22 cellular contexts compared by ENCODE assay signal in genomic region chr17:21113706-21114105, GRCh38. TPM values are rescaled to one million over a fixed set of nuclear protein-coding genes. Genes with fewer than 3 reads are reported as not detected.
DNase-seq lines count a peak whose midpoint lies in the region; ATAC-seq, FAIRE-seq and TF ChIP-seq lines count a peak whose summit lies in the region.
"Had no signal": no experiment of that assay in that cellular context is flagged by ENCODE, and none has a peak within 500 bp of the region (broad histone marks: within the 10 kb centered on the region; RNA-seq: fewer than 3 reads in every experiment).

No MANE protein-coding gene starts in this region.

- no peak overlapping the region for H3K27ac ChIP-seq in K562 (ENCODE audit: extremely low read depth, low read depth, low read length)
- H3K27ac ChIP-seq: PC-9, SJSA1 had no signal

- POLR2A ChIA-PET in K562 (lab: Yijun Ruan, JAX) = no interaction called here

- CTCF ChIA-PET in K562 (lab: Yijun Ruan, JAX; ENCODE audit: low intra/inter-chr PET ratio) = no interaction called here

- H3K9ac ChIP-seq in K562 (ENCODE audit: insufficient read depth in 1 of 2, low read depth in 2 of 2, low read length in 2 of 2) = no peak overlapping the region

- no peak for TF ChIP-seq POLR2A in K562 (conservative IDR thresholded peaks at IDR 0.05)

- H3K4me1 ChIP-seq in K562 (replicated peaks in 1 of 2; ENCODE audit: control insufficient read depth in 2 of 2, insufficient read depth in 2 of 2, low read length in 2 of 2) = peaks cover 0 to under 1% of the 10 kb centered on the region in 2 experiments; a peak in 1 of 5 replicates
- H3K4me1 ChIP-seq: Caco-2, SJSA1 had no signal

- no peaks in the 10 kb centered on the region for H3K9me1 ChIP-seq in K562 (ENCODE audit: control insufficient read depth, insufficient read depth, low read length)

- ATAC-seq in K562 = no peak
- no peak for ATAC-seq in HG03565 (IDR thresholded peaks at IDR 0.05; ENCODE audit: unreplicated experiment)
- ATAC-seq in GM21526 (IDR thresholded peaks at IDR 0.05; ENCODE audit: low FRiP score, unreplicated experiment) = no peak

- no peaks in the 10 kb centered on the region for H4K20me1 ChIP-seq in K562 (replicated peaks; ENCODE audit: control insufficient read depth, insufficient read depth, low read length)

- intact Hi-C loops in K562 (cut with micrococcal nuclease) = no loop called here

- TF ChIP-seq RAD21 in K562 (CRISPR knock-in tag; conservative IDR thresholded peaks at IDR 0.05 in 1 of 2, IDR thresholded peaks at IDR 0.05 in 1 of 2) = no peak

- TF ChIP-seq EP300 in K562 (IDR thresholded peaks at IDR 0.05; ENCODE audit: low read length) = no peak

- BruUV-seq in K562 (replicated peaks; lab: Mats Ljungman, UMichigan) = no TSS peak

- DNase-seq in SKM-1 treated with dmso at 0.1 percent for 144 hours (lab: John Stamatoyannopoulos, UW; ENCODE audit: unreplicated experiment) = peak; percentile 19
- no peak for DNase-seq in SKM-1 (lab: John Stamatoyannopoulos, UW; ENCODE audit: unreplicated experiment)
- peak; percentile 36 to 68 for DNase-seq in NOMO-1 (lab: John Stamatoyannopoulos, UW; ENCODE audit: unreplicated experiment in 2 of 2)
- DNase-seq in K562 (ENCODE audit: extremely low read depth in 1 of 4, low spot score in 3 of 4) = no peak
- DNase-seq in DMS153 (lab: John Stamatoyannopoulos, UW) = no peak
- no peak for DNase-seq in occipital lobe (lab: John Stamatoyannopoulos, UW)
- DNase-seq: 8988T; Caco-2; CD4-positive, alpha-beta T cell; HFFc6; NCI-H1105; NCI-H2081; NCI-H446 treated with DMSO at 0.1 percent for 48 hours; NCI-H69; NK-92 treated with Interleukin-12 subunit alpha and Interleukin-12 subunit beta, amount 100 ng/mL, for 24 hours; PC-9 had no signal

- no peaks in the 10 kb centered on the region for H3K36me3 ChIP-seq in K562 (ENCODE audit: control insufficient read depth, insufficient read depth, low read length)
- H3K36me3 ChIP-seq: SJSA1 had no signal

- H3K27me3 ChIP-seq in K562 (ENCODE audit: control insufficient read depth in 2 of 2, insufficient read depth in 2 of 2, low read length in 2 of 2) = no peaks in the 10 kb centered on the region
- H3K27me3 ChIP-seq: SJSA1 had no signal

- in situ Hi-C loops in K562 (cut with MboI) = no loop called here

- H3K79me2 ChIP-seq in K562 (ENCODE audit: control insufficient read depth, insufficient read depth, low read length) = no peaks in the 10 kb centered on the region

- H3K9me3 ChIP-seq in K562 (replicated peaks; ENCODE audit: control insufficient read depth, insufficient read depth, low read depth, low read length) = no peaks in the 10 kb centered on the region
- H3K9me3 ChIP-seq: Caco-2, SJSA1 had no signal

- WGBS in K562 (ENCODE audit: insufficient coverage, low coverage, missing lambda C conversion rate) = no CpG with 5 or more reads among the region's 1 CpG

- H3K4me3 ChIP-seq in K562 = no peak overlapping the region
- H3K4me3 ChIP-seq: PC-9, SJSA1 had no signal

- no peak for TF ChIP-seq CTCF in K562 (IDR thresholded peaks at IDR 0.05 in 2 of 3, conservative IDR thresholded peaks at IDR 0.05 in 1 of 3; ENCODE audit: insufficient read depth in 2 of 3, low read depth in 1 of 3, low read length in 3 of 3)

- 0 out of 2 replicates have a peak overlapping the region, but pooled peaks have one; percentile 16 for H2AFZ ChIP-seq in K562 (ENCODE audit: low read depth, low read length)
- H2AFZ ChIP-seq: PC-9 had no signal

- H3K4me2 ChIP-seq in K562 (ENCODE audit: insufficient read depth, low read length) = no peak overlapping the region
- H3K4me2 ChIP-seq: PC-9 had no signal

- no peak for FAIRE-seq in K562 (lab: Jason Lieb, UNC)
- FAIRE-seq: GM12892, GM18507, H54 had no signal

TF ChIP-seq in K562, 482 proteins besides CTCF, POLR2A, EP300 and RAD21:
- TF ChIP-seq NFRKB (IDR thresholded peaks at IDR 0.05; ENCODE audit: low read depth) = no peak
- TF ChIP-seq MECOM (CRISPR knock-in tag; IDR thresholded peaks at IDR 0.05) = no peak
- TF ChIP-seq SRSF9 (IDR thresholded peaks at IDR 0.05; ENCODE audit: borderline replicate concordance, low read depth, low read length) = no peak
- no peak for TF ChIP-seq ZNF57 (CRISPR knock-in tag; IDR thresholded peaks at IDR 0.05)
- no peak for TF ChIP-seq ZBTB17 (CRISPR knock-in tag; IDR thresholded peaks at IDR 0.05)
- no peak for TF ChIP-seq MAX (CRISPR knock-in tag; IDR thresholded peaks at IDR 0.05)
- no peak for TF ChIP-seq BRF1 (IDR thresholded peaks at IDR 0.05; ENCODE audit: borderline replicate concordance, extremely low read depth, insufficient read length)
- no peak for TF ChIP-seq MYNN (IDR thresholded peaks at IDR 0.05)
- TF ChIP-seq MYNN (CRISPR knock-in tag; IDR thresholded peaks at IDR 0.05) = no peak
- TF ChIP-seq ELK3 (CRISPR knock-in tag; IDR thresholded peaks at IDR 0.05) = no peak
- no peak for TF ChIP-seq CBX8 (IDR thresholded peaks at IDR 0.05; ENCODE audit: borderline replicate concordance, extremely low read depth, low read depth, low read length, poor library complexity, severe bottlenecking)
- TF ChIP-seq CBX3 (IDR thresholded peaks at IDR 0.05; ENCODE audit: borderline replicate concordance in 1 of 2, low read length in 2 of 2) = no peak
- no peak for TF ChIP-seq MNT (conservative IDR thresholded peaks at IDR 0.05)
- TF ChIP-seq KDM1A (IDR thresholded peaks at IDR 0.05) = no peak
- no peak for TF ChIP-seq SLC30A9 (CRISPR knock-in tag; IDR thresholded peaks at IDR 0.05)
- no peak for TF ChIP-seq POLR2AphosphoS2 (IDR thresholded peaks at IDR 0.05; ENCODE audit: low read length)
- TF ChIP-seq ZC3H8 (IDR thresholded peaks at IDR 0.05) = no peak
- no peak for TF ChIP-seq TCFL5 (CRISPR knock-in tag; conservative IDR thresholded peaks at IDR 0.05)

RNA-seq across cellular contexts. Expression of gene DHRS7B, which starts 13.1 kb away (rescaled TPM):
- 27.5 and 29.2 TPM in 2 replicates for total RNA-seq in K562 (2011; cell fraction: chromatin; rRNA removed; ENCODE audit: low replicate concordance)
- total RNA-seq in K562 (2011; cell fraction: nucleolus; rRNA removed) = 43.5 and 55.5 TPM in 2 replicates
- 44.0 and 46.1 TPM in 2 replicates for total RNA-seq in K562 (2011; cell fraction: nucleoplasm; rRNA removed)
- 8.9 and 17.2 TPM in 2 replicates for total RNA-seq in K562 (2014; rRNA removed)
- 14.8 and 15.6 TPM in 2 replicates for total RNA-seq in K562 (2014; rRNA removed; fragmentation: Illumina TruSeq; extraction: Trizol)
- total RNA-seq in K562 (2015; rRNA removed; fragmentation: Illumina TruSeq; extraction: Trizol) = 12.6 and 13.4 TPM in 2 replicates
- 12.5 and 13.8 TPM in 2 replicates for total RNA-seq in K562 (2021)
- 18.7 and 18.8 TPM in 2 replicates for polyA plus RNA-seq in K562 (2011; rRNA removed)
- 27.0 and 31.9 TPM in 2 replicates for polyA plus RNA-seq in K562 (2011; cell fraction: cytosol; rRNA removed)
- 15.1 and 17.0 TPM in 2 replicates for polyA plus RNA-seq in K562 (2011; cell fraction: nucleus; rRNA removed)
- 16.3 and 20.0 TPM in 2 replicates for polyA plus RNA-seq in K562 (2012)
- polyA plus RNA-seq in K562 (2014; fragmentation: Illumina TruSeq; extraction: Trizol) = 8.0 and 12.8 TPM in 2 replicates
- polyA plus RNA-seq in K562 (2014; fragmentation: Nextera tagmentation; extraction: Ambion mirVana) = 10 to 100 TPM; 23.5 to 30.7 TPM
- polyA plus RNA-seq in K562 (2014; rRNA removed) = 16.6 and 24.5 TPM in 2 replicates
- polyA minus RNA-seq in K562 (2011; rRNA and poly(A)+ RNA removed) = 22.6 and 25.5 TPM in 2 replicates
- 8.7 and 13.3 TPM in 2 replicates for polyA minus RNA-seq in K562 (2011; cell fraction: cytosol; rRNA and poly(A)+ RNA removed)
- 9.4 and 14.2 TPM in 2 replicates for polyA minus RNA-seq in K562 (2011; cell fraction: nucleus; rRNA and poly(A)+ RNA removed)
- 10.9 TPM for total RNA-seq in occipital lobe

Comparison
In these comparisons a context has a peak if more than half of its experiments do, and no peak if none do; other contexts are left out.
1. DNase-seq: peak in SKM-1 treated with dmso at 0.1 percent for 144 hours (single experiment) and NOMO-1 (2 of 2); none in SKM-1 (single experiment), K562 (0 of 4), DMS153 (single experiment) and occipital lobe (single experiment).